Comparison of ENCODE assay signal across 1 cellular context in genomic region chr1:1360511-1361169, GRCh38.
TF ChIP-seq lines count a peak whose summit lies in the region.

No MANE protein-coding gene starts in this region.

TF ChIP-seq in GM12878, 131 proteins besides CTCF, POLR2A, EP300 and RAD21:
- no peak for TF ChIP-seq ZBTB40 (IDR thresholded peaks at IDR 0.05; ENCODE audit: borderline replicate concordance)
- TF ChIP-seq RELA (IDR thresholded peaks at IDR 0.05; ENCODE audit: borderline replicate concordance, partially characterized antibody) = no peak
- no peak for TF ChIP-seq DPF2 (IDR thresholded peaks at IDR 0.05)
- no peak for TF ChIP-seq SIX5 (IDR thresholded peaks at IDR 0.05; ENCODE audit: low read depth, low read length, severe bottlenecking)
- TF ChIP-seq JUNB (IDR thresholded peaks at IDR 0.05) = no peak
- peak; percentile 20; the same call in 1 of the 2 replicates for TF ChIP-seq PAX5 (IDR thresholded peaks at IDR 0.05; ENCODE audit: borderline replicate concordance, low read depth, low read length)
- TF ChIP-seq PML (IDR thresholded peaks at IDR 0.05; ENCODE audit: low read length) = no peak
- no peak for TF ChIP-seq CBFB (IDR thresholded peaks at IDR 0.05; ENCODE audit: low read depth)
